In genomic region chr7:18208921-18209320, GRCh38 we compare ENCODE assay signal across 1 cellular context.
TF ChIP-seq lines count a peak whose summit lies in the region.

No MANE protein-coding gene starts in this region.

TF ChIP-seq in HepG2, 621 proteins besides CTCF, POLR2A, EP300 and RAD21 (continued from another document):
- TF ChIP-seq ZBTB40 (IDR thresholded peaks at IDR 0.05) = peak; percentile 41; the same call in 1 of the 2 replicates
- TF ChIP-seq ZBTB40 (CRISPR knock-in tag; IDR thresholded peaks at IDR 0.05) = no peak
- no peak for TF ChIP-seq EED (CRISPR knock-in tag; IDR thresholded peaks at IDR 0.05)
- no peak for TF ChIP-seq SMARCC2 (IDR thresholded peaks at IDR 0.05)
